In the genomic region with DNA sequence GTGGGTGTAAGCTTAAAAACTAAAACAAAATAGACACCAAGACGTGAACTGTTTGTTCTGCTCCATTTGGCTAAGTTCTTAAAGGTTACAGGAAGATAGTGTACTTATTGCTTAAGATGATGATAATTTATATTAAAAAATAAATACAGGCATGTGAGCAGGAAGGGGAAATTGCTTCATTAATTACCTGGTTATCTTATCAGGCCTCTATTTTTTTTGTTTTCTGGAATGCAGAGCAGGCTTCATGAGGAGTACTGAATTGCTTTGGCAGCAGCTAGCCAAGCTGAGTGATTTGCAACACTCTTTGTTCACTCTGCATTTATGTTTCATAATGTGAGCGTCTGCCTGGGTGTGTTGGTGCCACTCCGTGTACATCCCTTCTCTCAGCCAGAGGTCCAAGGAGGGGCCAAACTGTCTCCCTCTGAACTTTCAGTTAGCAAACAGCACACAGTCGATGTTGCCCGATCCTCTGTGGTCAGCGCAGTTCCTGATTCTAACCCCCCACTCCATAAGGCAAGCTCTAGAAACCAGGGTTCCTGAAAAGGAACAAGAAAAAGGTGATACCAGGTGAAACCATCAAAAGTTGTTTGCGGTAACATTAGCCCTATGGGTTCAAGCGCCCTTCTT, we compare ENCODE assay signal across 11 cellular contexts.
DNase-seq lines count a peak whose midpoint lies in the region; ATAC-seq and TF ChIP-seq lines count a peak whose summit lies in the region.
"Had no signal": no experiment of that assay in that cellular context is flagged by ENCODE, and none has a peak within 500 bp of the region (broad histone marks: within the 10 kb centered on the region; RNA-seq: fewer than 3 reads in every experiment).

No MANE protein-coding gene starts in this region.

- no peak overlapping the region for H4K91ac ChIP-seq in neuronal stem cell (ENCODE audit: low read depth, low read length, poor library complexity)

- peak overlapping the region; percentile 13; the same call in 1 of the 2 replicates for H3K4me3 ChIP-seq in OCI-LY3 (ENCODE audit: low read length)
- no peak overlapping the region for H3K4me3 ChIP-seq in fibroblast of the aortic adventitia (ENCODE audit: low read depth, low read length)
- H3K4me3 ChIP-seq in neuronal stem cell (ENCODE audit: low read length in 2 of 2): no peak overlapping the region

- DNase-seq in fibroblast of the aortic adventitia (ENCODE audit: low read depth) (peak; percentile 85), neuronal stem cell (ENCODE audit: low spot score) (no peak), DMS 273 treated with DMSO at 0.1 percent for 48 hours (lab: John Stamatoyannopoulos, UW) (no peak), kidney tubule cell (ENCODE audit: low spot score) (no peak)
- DNase-seq: activated CD4-positive, alpha-beta T cell treated with anti-CD3 and anti-CD28 coated beads for 1 hour; AML-193 had no signal

- H2BK5ac ChIP-seq in neuronal stem cell (ENCODE audit: low read length): no peak overlapping the region

- no peaks in the 10 kb centered on the region for H3K79me2 ChIP-seq in OCI-LY3 (ENCODE audit: low read length)

- H3K23ac ChIP-seq in neuronal stem cell (ENCODE audit: low read depth, low read length, poor library complexity): no peak overlapping the region

- TF ChIP-seq CTCF in C4-2B (conservative IDR thresholded peaks at IDR 0.05) (no peak), OCI-LY3 (IDR thresholded peaks at IDR 0.05; ENCODE audit: low read depth, low read length) (no peak), fibroblast of the aortic adventitia (IDR thresholded peaks at IDR 0.05; ENCODE audit: insufficient read depth, low read length) (no peak)

- H2BK12ac ChIP-seq in neuronal stem cell (ENCODE audit: low read length): no peak overlapping the region

- no peaks in the 10 kb centered on the region for H4K20me1 ChIP-seq in OCI-LY3 (ENCODE audit: insufficient read depth, low read length)

- peak overlapping the region; percentile 49 for H3K4me2 ChIP-seq in OCI-LY3 (ENCODE audit: low read length)
- no peak overlapping the region for H3K4me2 ChIP-seq in neuronal stem cell (ENCODE audit: insufficient read depth, low read length, poor library complexity, severe bottlenecking)

- no peaks in the 10 kb centered on the region for H3K27me3 ChIP-seq in OCI-LY3 (ENCODE audit: low read depth, low read length)
- H3K27me3 ChIP-seq in neuronal stem cell (ENCODE audit: control insufficient read depth in 3 of 3, insufficient read depth in 3 of 3, low read depth in 1 of 3, low read length in 3 of 3): no peaks in the 10 kb centered on the region

- no peaks in the 10 kb centered on the region for H3K4me1 ChIP-seq in OCI-LY3 (ENCODE audit: low read length)
- peaks cover 4% of the 10 kb centered on the region in 2 donors for H3K4me1 ChIP-seq in neuronal stem cell (ENCODE audit: control insufficient read depth in 2 of 2, insufficient read depth in 1 of 2, low read depth in 1 of 2, low read length in 2 of 2)

- H3K36me3 ChIP-seq in OCI-LY3 (replicated peaks; ENCODE audit: low read depth, low read length): no peaks in the 10 kb centered on the region
- no peaks in the 10 kb centered on the region for H3K36me3 ChIP-seq in neuronal stem cell (replicated peaks in 1 of 2; ENCODE audit: control insufficient read depth in 2 of 2, insufficient read depth in 2 of 2, low read length in 2 of 2)

- no peak overlapping the region for H3K14ac ChIP-seq in neuronal stem cell (ENCODE audit: low read length)

- H2AK5ac ChIP-seq in neuronal stem cell (ENCODE audit: low read depth, low read length): no peak overlapping the region

- H3K27ac ChIP-seq in C4-2B: peak overlapping the region; percentile 61
- H3K27ac ChIP-seq in OCI-LY3 (ENCODE audit: low read length): no peak overlapping the region
- H3K27ac ChIP-seq in neuronal stem cell (replicated peaks; ENCODE audit: low read length): no peak overlapping the region

- H3K4ac ChIP-seq in neuronal stem cell (ENCODE audit: low read length): no peak overlapping the region

- no peak for ATAC-seq in HG02759 (IDR thresholded peaks at IDR 0.05; ENCODE audit: unreplicated experiment)
- no peak for ATAC-seq in GM19467 (IDR thresholded peaks at IDR 0.05; ENCODE audit: unreplicated experiment)
- ATAC-seq: natural killer cell treated with Interleukin-12 subunit alpha and Interleukin-12 subunit beta and Interleukin-15 and Interleukin-18, amount 100 ng/mL, for 72 hours had no signal

- H3K79me1 ChIP-seq in neuronal stem cell (ENCODE audit: low read depth, low read length): no peaks in the 10 kb centered on the region

- H2AFZ ChIP-seq in OCI-LY3 (ENCODE audit: low read depth, low read length): peak overlapping the region; percentile 62; the same call in 1 of the 2 replicates
- H2AFZ ChIP-seq in neuronal stem cell (ENCODE audit: low read length): peak overlapping the region; percentile 75

- H4K8ac ChIP-seq in neuronal stem cell (ENCODE audit: low read depth, low read length): no peak overlapping the region

- no CpG with 5 or more reads among the region's 8 CpGs for WGBS in neuronal stem cell (ENCODE audit: extremely low coverage in 2 of 2, insufficient read length in 2 of 2, insufficient replicate concordance in 1 of 2), 2 donors

- H3K9me3 ChIP-seq in OCI-LY3 (ENCODE audit: insufficient read depth, low read length) (no peaks in the 10 kb centered on the region), neuronal stem cell (replicated peaks in 1 of 2; ENCODE audit: control insufficient read depth in 2 of 2, insufficient read depth in 1 of 2, low read depth in 1 of 2, low read length in 2 of 2) (peaks cover 0 to 3% of the 10 kb centered on the region in 2 donors)

- peak overlapping the region; percentile 94 for H3K18ac ChIP-seq in neuronal stem cell (ENCODE audit: low read length)

- H2BK15ac ChIP-seq in neuronal stem cell (ENCODE audit: low read length): peak overlapping the region; percentile 64

- H2BK120ac ChIP-seq in neuronal stem cell (ENCODE audit: low read depth, low read length): no peak overlapping the region

- no peak overlapping the region for H3K9ac ChIP-seq in OCI-LY3 (ENCODE audit: low read length)
- H3K9ac ChIP-seq in neuronal stem cell (ENCODE audit: low read depth, low read length, poor library complexity): no peak overlapping the region
